21 cellular contexts compared by ENCODE assay signal in the genomic region with DNA sequence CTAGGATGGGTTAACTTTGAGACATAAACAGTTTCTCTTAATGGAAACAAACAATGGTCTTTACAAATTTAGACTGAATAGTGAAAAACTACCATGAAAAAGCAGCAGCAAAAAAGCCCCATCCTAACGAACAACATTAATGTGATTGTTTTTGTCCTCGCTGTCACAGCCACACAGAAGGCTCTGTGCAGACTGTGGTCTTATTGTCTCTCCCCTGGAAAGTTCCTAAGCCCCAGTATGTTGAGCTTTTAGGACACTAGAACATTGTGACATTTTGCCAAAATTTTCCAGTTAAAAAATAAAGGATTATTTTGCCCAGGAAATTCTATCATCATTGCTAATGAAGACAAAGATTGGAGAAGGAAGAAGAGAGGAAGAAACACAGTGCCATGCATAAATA. TPM values are rescaled to one million over a fixed set of nuclear protein-coding genes. Genes with fewer than 3 reads are reported as not detected.
A peak's percentile ranks its signal among the peaks of the same experiment; 100 is the strongest.
DNase-seq lines count a peak whose midpoint lies in the region; ATAC-seq and TF ChIP-seq lines count a peak whose summit lies in the region.
"Had no signal": no experiment of that assay in that cellular context is flagged by ENCODE, and none has a peak within 500 bp of the region (broad histone marks: within the 10 kb centered on the region; RNA-seq: fewer than 3 reads in every experiment).

No MANE protein-coding gene starts in this region.

- in situ Hi-C loops in SK-MEL-5 (cut with HindIII; ENCODE audit: low pct_unique_long_range_greater_than_20kb, low sequenced_read_pairs): no loop called here

- H3K27ac ChIP-seq in dorsolateral prefrontal cortex (peak overlapping the region; percentile 72 to 100 (median 95)), layer of hippocampus (ENCODE audit: low read depth, low read length) (peak overlapping the region; percentile 94), smooth muscle cell (ENCODE audit: low read depth) (no peak overlapping the region)
- H3K27ac ChIP-seq: PC-9, SJSA1 had no signal

- no peaks in the 10 kb centered on the region for H3F3A ChIP-seq in smooth muscle cell (ENCODE audit: low read depth)

- H3K4me3 ChIP-seq in dorsolateral prefrontal cortex: peak overlapping the region in 6 of 59 donors; percentile 20 to 38 (median 26)
- H3K4me3 ChIP-seq in smooth muscle cell: no peak overlapping the region
- H3K4me3 ChIP-seq: HAP-1, PC-9, SJSA1 had no signal

- H3K79me2 ChIP-seq in smooth muscle cell (ENCODE audit: low read depth): no peaks in the 10 kb centered on the region

- no peaks in the 10 kb centered on the region for H4K20me1 ChIP-seq in smooth muscle cell (ENCODE audit: low read depth)

- H3K36me3 ChIP-seq in smooth muscle cell (ENCODE audit: low read depth): no peaks in the 10 kb centered on the region
- H3K36me3 ChIP-seq: HAP-1, SJSA1 had no signal

- H2AFZ ChIP-seq in smooth muscle cell (ENCODE audit: low read depth): peak overlapping the region; percentile 80
- H2AFZ ChIP-seq: PC-9 had no signal

- no peaks in the 10 kb centered on the region for H3K4me1 ChIP-seq in smooth muscle cell (ENCODE audit: low read depth)
- H3K4me1 ChIP-seq: HAP-1, SJSA1 had no signal

- TF ChIP-seq CTCF in dorsolateral prefrontal cortex (IDR thresholded peaks at IDR 0.05 in 54 of 56, conservative IDR thresholded peaks at IDR 0.05 in 2 of 56; ENCODE audit: low read depth in 1 of 56, partially characterized antibody in 56 of 56) (peak in 2 of 56 donors; percentile 14 to 15), smooth muscle cell (IDR thresholded peaks at IDR 0.05; ENCODE audit: borderline replicate concordance, insufficient read depth, poor library complexity, severe bottlenecking) (no peak)

- ATAC-seq in GM19023 (IDR thresholded peaks at IDR 0.05; ENCODE audit: unreplicated experiment): no peak

- intact Hi-C loops in dorsolateral prefrontal cortex (cut with DNase I): no loop called here

- H3K9ac ChIP-seq in smooth muscle cell (ENCODE audit: low read depth): no peak overlapping the region

- no peaks in the 10 kb centered on the region for H3K9me3 ChIP-seq in smooth muscle cell (replicated peaks; ENCODE audit: low read depth)
- H3K9me3 ChIP-seq: Caco-2, SJSA1 had no signal

- DNase-seq in SK-MEL-5 (ENCODE audit: low read depth, low spot score) (peak; percentile 19), dorsolateral prefrontal cortex (peak in 1 of 10 donors; percentile 61), smooth muscle cell (lab: John Stamatoyannopoulos, UW; ENCODE audit: unreplicated experiment) (no peak), NCI-H2081 (lab: John Stamatoyannopoulos, UW) (no peak)
- no peak for DNase-seq in activated naive CD4-positive, alpha-beta T cell treated with anti-CD3 and anti-CD28 coated beads, Interleukin-2, amount 50 U/mL, for 16 hours
- DNase-seq: ACHN, AML-193, Caco-2, DMS153, EL, Karpas-422, MM.1S, NCI-H1105 treated with DMSO at 0.1 percent for 48 hours, NCI-H187, NCI-H345, NCI-H526, PC-9 had no signal

- H3K27me3 ChIP-seq in dorsolateral prefrontal cortex: no peaks in the 10 kb centered on the region
- H3K27me3 ChIP-seq in layer of hippocampus (ENCODE audit: control insufficient read depth, insufficient read depth, low read length): no peaks in the 10 kb centered on the region
- H3K27me3 ChIP-seq in smooth muscle cell (ENCODE audit: low read depth): no peaks in the 10 kb centered on the region

- no peak overlapping the region for H3K4me2 ChIP-seq in smooth muscle cell
- H3K4me2 ChIP-seq: PC-9 had no signal

- 81% methylated on average over 2 of the region's 2 CpGs for WGBS in smooth muscle cell (ENCODE audit: low lambda C conversion rate)

RNA-seq across cellular contexts. Expression of a gene that starts 12.6 kb away (rescaled TPM):
- not detected in 2 replicates for total RNA-seq in SK-MEL-5 (2014; rRNA removed; shearing (Covaris generic))
- polyA plus RNA-seq in SK-MEL-5 (2015; cell fraction: cytosol; rRNA removed): not detected in 2 replicates
- polyA plus RNA-seq in SK-MEL-5 (2015; cell fraction: nucleus; rRNA removed): not detected in 2 replicates
- 100 to 1,000 TPM in 3 of 120 experiments, 10 to 100 TPM in 117; 15.4 to 106 (median 48.7) TPM for total RNA-seq in dorsolateral prefrontal cortex
- total RNA-seq in smooth muscle cell: 1.5 and 2.2 TPM in 2 replicates
- polyA plus RNA-seq in smooth muscle cell: 0.43 and 0.71 TPM in 2 replicates
- total RNA-seq: PC-9, SJSA1 had no signal

RNA-seq across cellular contexts. Expression of a gene that starts 23.5 kb away (rescaled TPM):
- 20.4 and 21.4 TPM in 2 replicates for total RNA-seq in SK-MEL-5 (2014; rRNA removed; shearing (Covaris generic))
- polyA plus RNA-seq in SK-MEL-5 (2015; cell fraction: cytosol; rRNA removed): 21.1 and 25.9 TPM in 2 replicates
- polyA plus RNA-seq in SK-MEL-5 (2015; cell fraction: nucleus; rRNA removed): 104 and 119 TPM in 2 replicates
- total RNA-seq in dorsolateral prefrontal cortex (100 to 1,000 TPM; 221 to 622 (median 319) TPM), smooth muscle cell (68.1 and 71.5 TPM in 2 replicates)
- polyA plus RNA-seq in smooth muscle cell: 26.3 and 27.6 TPM in 2 replicates

RNA-seq across cellular contexts. Expression of a gene that starts 29.9 kb away (rescaled TPM):
- 0.53 and 1.1 TPM in 2 replicates for total RNA-seq in SK-MEL-5 (2014; rRNA removed; shearing (Covaris generic))
- polyA plus RNA-seq in SK-MEL-5 (2015; cell fraction: cytosol; rRNA removed): 1.6 and 5.8 TPM in 2 replicates
- polyA plus RNA-seq in SK-MEL-5 (2015; cell fraction: nucleus; rRNA removed): 1.5 and 3.3 TPM in 2 replicates
- 10 to 100 TPM; 14.1 to 91.8 (median 29.3) TPM for total RNA-seq in dorsolateral prefrontal cortex
- total RNA-seq in smooth muscle cell: 3.0 and 12.0 TPM in 2 replicates
- polyA plus RNA-seq in smooth muscle cell: 5.9 and 10.2 TPM in 2 replicates

RNA-seq across cellular contexts. Expression of a gene that starts 53.3 kb away (rescaled TPM):
- not detected in 2 replicates for total RNA-seq in SK-MEL-5 (2014; rRNA removed; shearing (Covaris generic))
- not detected in 2 replicates for polyA plus RNA-seq in SK-MEL-5 (2015; cell fraction: cytosol; rRNA removed)
- not detected in 2 replicates for polyA plus RNA-seq in SK-MEL-5 (2015; cell fraction: nucleus; rRNA removed)
- total RNA-seq in dorsolateral prefrontal cortex (1 to 10 TPM in 83 of 120 experiments, under 1 TPM in 36, not detected in 1; 0.26 to 4.5 (median 1.5) TPM), smooth muscle cell (0.36 and 0.81 TPM in 2 replicates)
- 0.41 and 1.7 TPM in 2 replicates for polyA plus RNA-seq in smooth muscle cell
- total RNA-seq: SJSA1 had no signal
